In the genomic region with DNA sequence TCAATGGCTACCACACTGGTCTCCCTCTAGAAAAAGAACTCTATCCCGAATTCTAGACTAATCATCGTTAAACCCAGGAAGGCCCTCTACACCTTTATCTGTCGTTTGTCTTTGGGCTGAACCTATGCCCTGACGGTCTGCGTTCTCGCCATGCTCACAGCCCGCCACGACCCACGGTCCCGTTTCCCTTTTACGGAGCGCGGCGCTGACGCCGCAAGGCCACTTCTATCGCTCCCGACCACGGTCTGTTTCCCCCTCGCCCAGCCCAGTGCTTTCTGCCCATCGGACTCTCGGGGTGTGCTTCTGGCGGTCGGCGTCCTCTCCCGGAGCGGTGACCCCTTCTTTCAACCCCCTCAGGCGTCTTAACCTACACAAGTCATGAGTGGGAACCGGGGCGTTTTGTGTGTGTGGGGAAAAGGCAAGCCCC, we compare ENCODE assay signal across 8 cellular contexts. TPM values are rescaled to one million over a fixed set of nuclear protein-coding genes. Genes with fewer than 3 reads are reported as not detected.
DNase-seq lines count a peak whose midpoint lies in the region; ATAC-seq and TF ChIP-seq lines count a peak whose summit lies in the region.

No MANE protein-coding gene starts in this region.

- peaks cover 0 to 11% (median 3%) of the 10 kb centered on the region in 3 donors for H3K36me3 Mint-ChIP-seq in CD8-positive, alpha-beta memory T cell
- peaks cover 16% of the 10 kb centered on the region for H3K36me3 Mint-ChIP-seq in T-helper 2 cell treated with Interferon-gamma antibody and Interleukin-4, amounts not matched to agents 5 μg/mL and 100 μg/mL, for 36 hours (ENCODE audit: low read depth)

- in situ Hi-C loops in gastrocnemius medialis (cut with MboI; ENCODE audit: low sequenced_read_pairs in 4 of 4): loop anchor here in 1 of 4 donors (10.0 kb wide), 2 partner anchors 73 to 123 kb away; a partner anchor contains a TSS

- peak overlapping the region; percentile 92 to 99 (median 99) for H3K4me3 Mint-ChIP-seq in CD8-positive, alpha-beta memory T cell
- H3K4me3 Mint-ChIP-seq in T-helper 2 cell treated with Interferon-gamma antibody and Interleukin-4, amounts not matched to agents 5 μg/mL and 100 μg/mL, for 36 hours: peak overlapping the region; percentile 98

- ATAC-seq in GM21390 (IDR thresholded peaks at IDR 0.05; ENCODE audit: unreplicated experiment) (peak; percentile 32), gastrocnemius medialis (peak; percentile 41 to 53)

- H3K9ac ChIP-seq in HUES6 (ENCODE audit: low read length): peak overlapping the region; percentile 86

- H3K27me3 Mint-ChIP-seq in CD8-positive, alpha-beta memory T cell: peaks cover 0 to 3% of the 10 kb centered on the region in 2 donors
- no peaks in the 10 kb centered on the region for H3K27me3 Mint-ChIP-seq in T-helper 2 cell treated with Interferon-gamma antibody and Interleukin-4, amounts not matched to agents 5 μg/mL and 100 μg/mL, for 36 hours (ENCODE audit: low read depth)

- TF ChIP-seq POLR2A in gastrocnemius medialis (IDR thresholded peaks at IDR 0.05): no peak

- H3K27ac ChIP-seq in CD8-positive, alpha-beta memory T cell (ENCODE audit: low read depth, low read length): peak overlapping the region; percentile 87
- H3K27ac ChIP-seq in HUES6 (ENCODE audit: low read depth, low read length): no peak overlapping the region
- H3K27ac ChIP-seq in iPS DF 6.9 (ENCODE audit: low read length): no peak overlapping the region
- H3K27ac ChIP-seq in gastrocnemius medialis: peak overlapping the region; percentile 87 to 95 (median 90)

- DNase-seq in CD8-positive, alpha-beta memory T cell: peak in 4 of 5 donors; percentile 30 to 61 (median 41)
- peak; percentile 52 for DNase-seq in T-helper 2 cell treated with Interferon-gamma antibody and Interleukin-4, amounts not matched to agents 5 μg/mL and 100 μg/mL, for 36 hours (ENCODE audit: low spot score)
- DNase-seq in astrocyte of the hippocampus (ENCODE audit: low read depth, low spot score) (peak; percentile 62), iPS DF 6.9 (ENCODE audit: low read depth, low spot score) (no peak), gastrocnemius medialis (peak; percentile 5 to 21), H4 (ENCODE audit: low spot score) (no peak)

- POLR2A ChIA-PET in CD8-positive, alpha-beta memory T cell (lab: Charles Lee): interaction anchor here (0.6 to 3.3 kb wide), 5 partner anchors 9 to 1442 kb away, joined by 3 to 35 read pairs (median 10); a partner anchor contains a TSS

- no peak for TF ChIP-seq CTCF in gastrocnemius medialis (IDR thresholded peaks at IDR 0.05 in 4 of 5, conservative IDR thresholded peaks at IDR 0.05 in 1 of 5)

- no peaks in the 10 kb centered on the region for H3K27me3 ChIP-seq in CD8-positive, alpha-beta memory T cell (ENCODE audit: insufficient read depth, low read length, poor library complexity, severe bottlenecking)
- H3K27me3 ChIP-seq in HUES6 (ENCODE audit: control insufficient read depth, insufficient read depth, low read length): no peaks in the 10 kb centered on the region
- no peaks in the 10 kb centered on the region for H3K27me3 ChIP-seq in iPS DF 6.9 (ENCODE audit: control insufficient read depth, insufficient read depth, low read length)
- H3K27me3 ChIP-seq in gastrocnemius medialis: no peaks in the 10 kb centered on the region

- peak overlapping the region; percentile 77 to 98 (median 97) for H3K27ac Mint-ChIP-seq in CD8-positive, alpha-beta memory T cell
- peak overlapping the region; percentile 97 for H3K27ac Mint-ChIP-seq in T-helper 2 cell treated with Interferon-gamma antibody and Interleukin-4, amounts not matched to agents 5 μg/mL and 100 μg/mL, for 36 hours

- WGBS in iPS DF 6.9 (ENCODE audit: insufficient coverage, insufficient read length): no CpG with 5 or more reads among the region's 30 CpGs

- intact Hi-C loops in gastrocnemius medialis (cut with DNase I; ENCODE audit: low total_unique reads): loop anchor here (1.0 to 5.0 kb wide), 3 partner anchors 76 to 174 kb away; a partner anchor contains a TSS

- peaks cover 6% of the 10 kb centered on the region for H3K4me1 ChIP-seq in CD8-positive, alpha-beta memory T cell (ENCODE audit: insufficient read depth, low read length)
- H3K4me1 ChIP-seq in HUES6 (ENCODE audit: control insufficient read depth, insufficient read depth, low read length): peaks cover 11% of the 10 kb centered on the region; the same call in 1 of the 2 replicates
- no peaks in the 10 kb centered on the region for H3K4me1 ChIP-seq in iPS DF 6.9 (ENCODE audit: control insufficient read depth, insufficient read depth, low read length)
- no peaks in the 10 kb centered on the region for H3K4me1 ChIP-seq in gastrocnemius medialis

- CTCF ChIA-PET in CD8-positive, alpha-beta memory T cell (lab: Charles Lee): interaction anchor here (0.8 to 4.9 kb wide), 21 partner anchors 9 to 189 kb away, joined by 3 to 47 read pairs (median 5); a partner anchor contains a TSS

- peak overlapping the region; percentile 94 for H3K4me3 ChIP-seq in CD8-positive, alpha-beta memory T cell (ENCODE audit: low read length)
- peak overlapping the region; percentile 83 for H3K4me3 ChIP-seq in HUES6 (ENCODE audit: low read depth, low read length)
- H3K4me3 ChIP-seq in iPS DF 6.9 (ENCODE audit: low read length): peak overlapping the region; percentile 51
- H3K4me3 ChIP-seq in gastrocnemius medialis: peak overlapping the region; percentile 76 to 100 (median 92)

- H3K4me1 Mint-ChIP-seq in CD8-positive, alpha-beta memory T cell: peaks cover 17 to 24% (median 24%) of the 10 kb centered on the region in 3 donors
- H3K4me1 Mint-ChIP-seq in T-helper 2 cell treated with Interferon-gamma antibody and Interleukin-4, amounts not matched to agents 5 μg/mL and 100 μg/mL, for 36 hours (ENCODE audit: low read depth): peaks cover 46% of the 10 kb centered on the region

- H3K9me3 Mint-ChIP-seq in CD8-positive, alpha-beta memory T cell: no peaks in the 10 kb centered on the region
- H3K9me3 Mint-ChIP-seq in T-helper 2 cell treated with Interferon-gamma antibody and Interleukin-4, amounts not matched to agents 5 μg/mL and 100 μg/mL, for 36 hours: no peaks in the 10 kb centered on the region

- H3K9me3 ChIP-seq in CD8-positive, alpha-beta memory T cell (ENCODE audit: low read length): no peaks in the 10 kb centered on the region
- H3K9me3 ChIP-seq in HUES6 (ENCODE audit: control insufficient read depth, insufficient read depth, low read depth, low read length): no peaks in the 10 kb centered on the region
- H3K9me3 ChIP-seq in iPS DF 6.9 (ENCODE audit: control insufficient read depth, insufficient read depth, low read length): no peaks in the 10 kb centered on the region
- H3K9me3 ChIP-seq in gastrocnemius medialis: no peaks in the 10 kb centered on the region

- H3K36me3 ChIP-seq in CD8-positive, alpha-beta memory T cell (ENCODE audit: insufficient read depth, low read length): no peaks in the 10 kb centered on the region
- 0 out of 2 replicates have a peak, but pooled peaks cover 3% of the 10 kb centered on the region for H3K36me3 ChIP-seq in HUES6 (ENCODE audit: control insufficient read depth, insufficient read depth, low read length)
- H3K36me3 ChIP-seq in iPS DF 6.9 (ENCODE audit: control insufficient read depth, insufficient read depth, low read length): no peaks in the 10 kb centered on the region
- no peaks in the 10 kb centered on the region for H3K36me3 ChIP-seq in gastrocnemius medialis

RNA-seq across cellular contexts. Expression of a gene that starts 1.0 kb away (rescaled TPM):
- total RNA-seq in CD8-positive, alpha-beta memory T cell: 10 to 100 TPM; 21.4 to 22.0 TPM
- 4.0 TPM for polyA plus RNA-seq in CD8-positive, alpha-beta memory T cell
- total RNA-seq in gastrocnemius medialis: 1 to 10 TPM; 1.2 to 4.2 (median 2.6) TPM
- total RNA-seq in H4 (2014; rRNA removed; shearing (Covaris generic)): 13.5 and 16.6 TPM in 2 replicates

Comparison
In these comparisons a context has a peak if more than half of its experiments do, and no peak if none do; other contexts are left out.
1. DNase-seq: peak in CD8-positive, alpha-beta memory T cell (4 of 5), T-helper 2 cell treated with Interferon-gamma antibody and Interleukin-4, amounts not matched to agents 5 μg/mL and 100 μg/mL, for 36 hours (single experiment), astrocyte of the hippocampus (single experiment) and gastrocnemius medialis (2 of 2); none in iPS DF 6.9 (single experiment) and H4 (single experiment).
2. H3K27ac ChIP-seq: peak in CD8-positive, alpha-beta memory T cell (single experiment) and gastrocnemius medialis (4 of 4); none in HUES6 (single experiment) and iPS DF 6.9 (single experiment).
3. Peak in every context shown above with its lines, with median percentiles within 50 percentile points of each other: H3K4me3 ChIP-seq.